ENCODE assay signal across 13 cellular contexts in genomic region chr3:113264249-113264648, GRCh38. TPM values are rescaled to one million over a fixed set of nuclear protein-coding genes. Genes with fewer than 3 reads are reported as not detected.
DNase-seq lines count a peak whose midpoint lies in the region; ATAC-seq and TF ChIP-seq lines count a peak whose summit lies in the region.
"Had no signal": no experiment of that assay in that cellular context is flagged by ENCODE, and none has a peak within 500 bp of the region (broad histone marks: within the 10 kb centered on the region; RNA-seq: fewer than 3 reads in every experiment).

No MANE protein-coding gene starts in this region.

- no peaks in the 10 kb centered on the region for H3K36me3 ChIP-seq in H7 (replicated peaks; ENCODE audit: control insufficient read depth, insufficient read depth, low read length)
- H3K36me3 ChIP-seq: BLaER1 treated with 17β-estradiol and CSF1 and Interleukin-3, amounts not matched to agents 10 nM and 100 nM had no signal

- H3K27me3 Mint-ChIP-seq in progenitor cell of endocrine pancreas (peaks cover 3% of the 10 kb centered on the region), T-helper 17 cell (peaks cover 57% of the 10 kb centered on the region)

- H3K36me3 Mint-ChIP-seq in progenitor cell of endocrine pancreas (ENCODE audit: insufficient read depth) (peaks cover 3% of the 10 kb centered on the region), T-helper 17 cell (ENCODE audit: low read depth) (peaks cover 4% of the 10 kb centered on the region)

- no peak for TF ChIP-seq CTCF in progenitor cell of endocrine pancreas (IDR thresholded peaks at IDR 0.05; ENCODE audit: unreplicated experiment)

- H3K4me3 Mint-ChIP-seq in progenitor cell of endocrine pancreas (ENCODE audit: low read depth) (no peak overlapping the region), T-helper 17 cell (no peak overlapping the region)

- H3K27me3 ChIP-seq in H7 (ENCODE audit: control insufficient read depth, insufficient read depth, low read length), result no peaks in the 10 kb centered on the region
- H3K27me3 ChIP-seq: BLaER1 treated with 17β-estradiol and CSF1 and Interleukin-3, amounts not matched to agents 10 nM and 100 nM; cardiac muscle cell had no signal

- ATAC-seq in esophagus mucosa (peak; percentile 40), GM21737 (IDR thresholded peaks at IDR 0.05; ENCODE audit: unreplicated experiment) (no peak), T-helper 17 cell (no peak)

- H3K27ac Mint-ChIP-seq in progenitor cell of endocrine pancreas, result peak overlapping the region; percentile 11
- no peak overlapping the region for H3K27ac Mint-ChIP-seq in T-helper 17 cell

- H3K4me1 Mint-ChIP-seq in progenitor cell of endocrine pancreas (ENCODE audit: low read depth) (peaks cover 40% of the 10 kb centered on the region), T-helper 17 cell (no peaks in the 10 kb centered on the region)

- peak; percentile 86 for DNase-seq in H7
- peak; percentile 69 for DNase-seq in NCI-H2196 (lab: John Stamatoyannopoulos, UW; ENCODE audit: unreplicated experiment)
- DNase-seq in progenitor cell of endocrine pancreas (ENCODE audit: low spot score, unreplicated experiment), result no peak
- DNase-seq in activated CD4-positive, alpha-beta T cell treated with anti-CD3 and anti-CD28 coated beads for 1 hour, result no peak
- no peak for DNase-seq in SIG-M5 (lab: John Stamatoyannopoulos, UW)
- no peak for DNase-seq in T-helper 17 cell
- DNase-seq: activated CD4-positive, CD25-positive, alpha-beta regulatory T cell treated with anti-CD3 and anti-CD28 coated beads, Interleukin-2, amount 50 U/mL, for 72 hours; NCI-H187 treated with DMSO at 0.1 percent for 48 hours; spleen had no signal

- no peak overlapping the region for H3K4me3 ChIP-seq in H7 (ENCODE audit: insufficient read depth, low read depth, low read length)
- H3K4me3 ChIP-seq: BLaER1 treated with 17β-estradiol and CSF1 and Interleukin-3, amounts not matched to agents 10 nM and 100 nM; cardiac muscle cell; spleen had no signal

- H3K9me3 ChIP-seq in T-helper 17 cell (ENCODE audit: control insufficient read depth, low read length, poor library complexity, severe bottlenecking), result no peaks in the 10 kb centered on the region
- H3K9me3 ChIP-seq: BLaER1 treated with 17β-estradiol and CSF1 and Interleukin-3, amounts not matched to agents 10 nM and 100 nM; spleen had no signal

- no peaks in the 10 kb centered on the region for H3K9me3 Mint-ChIP-seq in progenitor cell of endocrine pancreas (ENCODE audit: low read depth)

RNA-seq across cellular contexts. Expression of gene BOC, which starts 52.9 kb away (rescaled TPM):
- 2.8 and 3.0 TPM in 2 replicates for total RNA-seq in H7 (2014; rRNA removed; shearing (Covaris generic))
- total RNA-seq in esophagus mucosa (19.8 TPM), progenitor cell of endocrine pancreas (10.8 and 14.2 TPM in 2 replicates), T-helper 17 cell (not detected)

Comparison
In these comparisons a context has a peak if more than half of its experiments do, and no peak if none do; other contexts are left out.
1. DNase-seq: peak in H7 (single experiment) and NCI-H2196 (single experiment); none in progenitor cell of endocrine pancreas (single experiment), activated CD4-positive, alpha-beta T cell treated with anti-CD3 and anti-CD28 coated beads for 1 hour (single experiment), SIG-M5 (single experiment) and T-helper 17 cell (0 of 3).